Comparison of ENCODE assay signal across 14 cellular contexts in the genomic region with DNA sequence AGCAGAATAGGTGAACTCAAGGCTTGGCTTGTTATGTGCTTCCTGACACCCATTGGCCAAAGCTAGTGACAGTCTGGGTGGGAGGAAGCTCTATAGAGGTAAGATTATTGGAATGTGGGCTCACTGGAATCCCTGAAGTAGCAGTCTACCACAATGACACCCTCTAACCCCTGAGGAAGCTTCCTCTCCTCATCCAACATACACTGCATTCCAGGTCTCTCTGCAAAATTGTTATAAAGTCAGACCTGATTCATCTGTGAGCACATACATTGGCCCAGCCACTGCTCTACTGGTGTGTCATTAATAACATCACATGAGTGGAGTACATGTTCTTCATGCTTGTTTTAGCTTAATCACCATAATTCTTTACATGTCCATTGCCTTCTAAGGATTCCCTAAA.
"Had no signal": no experiment of that assay in that cellular context is flagged by ENCODE, and none has a peak within 500 bp of the region (broad histone marks: within the 10 kb centered on the region; RNA-seq: fewer than 3 reads in every experiment).

No MANE protein-coding gene starts in this region.

- H3K4me1 ChIP-seq: esophagus muscularis mucosa, lower lobe of right lung, neural progenitor cell had no signal

- H3K9ac ChIP-seq: neural progenitor cell had no signal

- H3K4me3 ChIP-seq: coronary artery, esophagus muscularis mucosa, lower lobe of right lung, neural progenitor cell, ovary had no signal

- H3K27ac ChIP-seq: coronary artery, esophagus muscularis mucosa, lower lobe of right lung, neural progenitor cell, ovary, VCaP had no signal

- H3K36me3 ChIP-seq: esophagus muscularis mucosa, lower lobe of right lung, neural progenitor cell, ovary had no signal

- H3K27me3 ChIP-seq: esophagus muscularis mucosa, neural progenitor cell, ovary had no signal

- H3K4me2 ChIP-seq: neural progenitor cell had no signal

- H2AFZ ChIP-seq: neural progenitor cell had no signal

- H3K9me3 ChIP-seq: esophagus muscularis mucosa, lower lobe of right lung, ovary had no signal

- DNase-seq: activated CD4-positive, alpha-beta memory T cell treated with anti-CD3 and anti-CD28 coated beads for 36 hours; activated CD8-positive, alpha-beta memory T cell treated with anti-CD3 and anti-CD28 coated beads, Interleukin-2, amount 10 ng/mL, durations not matched to agents 7 days and 5 days; activated naive CD4-positive, alpha-beta T cell treated with anti-CD3 and anti-CD28 coated beads, Interleukin-2, amount 10 ng/mL, durations not matched to agents 7 days and 5 days; activated T-cell treated with anti-CD3 and anti-CD28 coated beads, Interleukin-2, amount 50 U/mL, for 1 hour; central memory CD4-positive, alpha-beta T cell; foreskin fibroblast; left colon; lower lobe of right lung; ovary had no signal

- ATAC-seq: activated CD8-positive, alpha-beta memory T cell treated with anti-CD3 and anti-CD28 coated beads, Interleukin-2, amount 10 ng/mL, durations not matched to agents 7 days and 5 days; left colon; lower lobe of right lung; stimulated activated memory B cell treated with anti-CD40 and anti-IgM and Interleukin-4, amounts not matched to agents 10 μg/mL and 1 μg/mL and 100 μg/mL, for 72 hours had no signal
